ENCODE assay signal across 11 cellular contexts in genomic region chr2:12705230-12705629, GRCh38.
"Had no signal": no experiment of that assay in that cellular context is flagged by ENCODE, and none has a peak within 500 bp of the region (broad histone marks: within the 10 kb centered on the region; RNA-seq: fewer than 3 reads in every experiment).

No MANE protein-coding gene starts in this region.

- ATAC-seq: activated T-cell treated with anti-CD3 and anti-CD28 coated beads, Interleukin-2, amount 50 U/mL, for 4 hours; gastrocnemius medialis had no signal

- DNase-seq: activated CD4-positive, alpha-beta T cell treated with anti-CD3 and anti-CD28 coated beads, Interleukin-2, amount 50 U/mL, for 4 hours; activated CD4-positive, CD25-positive, alpha-beta regulatory T cell; activated gamma-delta T cell; activated T-cell treated with anti-CD3 and anti-CD28 coated beads, Interleukin-2, amount 50 U/mL, for 4 hours; anterior cingulate cortex; gastrocnemius medialis; pancreas; stimulated activated CD4-positive, alpha-beta T cell treated with anti-CD3 and anti-CD28 coated beads, Interleukin-4, amount 100 ng/mL, for 1 hour; stimulated activated CD8-positive, alpha-beta memory T cell treated with anti-CD3 and anti-CD28 coated beads, Interleukin-4, amount 100 ng/mL, for 48 hours; stomach had no signal

- H3K27ac Mint-ChIP-seq: activated naive CD8-positive, alpha-beta T cell had no signal

- H3K27me3 ChIP-seq: gastrocnemius medialis, pancreas, stomach had no signal

- H3K4me3 ChIP-seq: gastrocnemius medialis, pancreas, stomach had no signal

- H3K27me3 Mint-ChIP-seq: activated naive CD8-positive, alpha-beta T cell had no signal

- H3K9me3 ChIP-seq: gastrocnemius medialis, pancreas, stomach had no signal

- H3K4me3 Mint-ChIP-seq: activated naive CD8-positive, alpha-beta T cell; activated T-cell treated with anti-CD3 and anti-CD28 coated beads, Interleukin-2, amount 50 U/mL, for 4 hours had no signal

- H3K36me3 ChIP-seq: gastrocnemius medialis, pancreas, stomach had no signal
